ENCODE assay signal across 24 cellular contexts in genomic region chr4:25814737-25815136, GRCh38. TPM values are rescaled to one million over a fixed set of nuclear protein-coding genes. Genes with fewer than 3 reads are reported as not detected.
DNase-seq lines count a peak whose midpoint lies in the region; ATAC-seq and TF ChIP-seq lines count a peak whose summit lies in the region.
"Had no signal": no experiment of that assay in that cellular context is flagged by ENCODE, and none has a peak within 500 bp of the region (broad histone marks: within the 10 kb centered on the region; RNA-seq: fewer than 3 reads in every experiment).

No MANE protein-coding gene starts in this region.

- WGBS in SK-N-SH (ENCODE audit: low lambda C conversion rate), result 52% methylated on average over 2 of the region's 2 CpGs

- peaks cover 24% of the 10 kb centered on the region for H3K4me1 Mint-ChIP-seq in progenitor cell of endocrine pancreas (ENCODE audit: low read depth)
- H3K4me1 Mint-ChIP-seq: activated naive CD4-positive, alpha-beta T cell treated with anti-CD3 and anti-CD28 coated beads, Interleukin-2, amount 50 U/mL, for 24 hours; activated T-helper 17 cell treated with anti-CD3 and anti-CD28 coated beads, Interleukin-2, amount 50 U/mL, for 72 hours; B cell; immature natural killer cell had no signal

- H3K9me2 ChIP-seq in SK-N-SH, result no peaks in the 10 kb centered on the region

- H3K4me3 Mint-ChIP-seq in progenitor cell of endocrine pancreas (ENCODE audit: low read depth), result no peak overlapping the region
- H3K4me3 Mint-ChIP-seq: activated CD4-positive, alpha-beta memory T cell treated with anti-CD3 and anti-CD28 coated beads for 36 hours; activated naive CD4-positive, alpha-beta T cell treated with anti-CD3 and anti-CD28 coated beads, Interleukin-2, amount 50 U/mL, for 24 hours; activated T-helper 17 cell treated with anti-CD3 and anti-CD28 coated beads, Interleukin-2, amount 50 U/mL, for 72 hours; B cell; immature natural killer cell; nephron had no signal

- peaks cover 67% of the 10 kb centered on the region for H3K4me1 ChIP-seq in ACC112 (ENCODE audit: control insufficient read depth, insufficient read depth, low read length, unreplicated experiment)
- H3K4me1 ChIP-seq in SK-N-SH (ENCODE audit: control insufficient read depth in 1 of 2, insufficient read depth in 2 of 2, low read depth in 1 of 2, low read length in 1 of 2), result peaks cover 0 to 42% of the 10 kb centered on the region in 2 experiments; a peak in 2 of 4 replicates

- no peaks in the 10 kb centered on the region for H3K36me3 ChIP-seq in ACC112 (ENCODE audit: insufficient read depth, low read length)
- no peaks in the 10 kb centered on the region for H3K36me3 ChIP-seq in SK-N-SH (replicated peaks in 1 of 2; ENCODE audit: control insufficient read depth in 1 of 2, insufficient read depth in 2 of 2, low read length in 1 of 2)
- H3K36me3 ChIP-seq: sigmoid colon had no signal

- H2AFZ ChIP-seq in ACC112 (ENCODE audit: low read length, unreplicated experiment) (no peak overlapping the region), SK-N-SH (ENCODE audit: low read depth) (no peak overlapping the region)

- peaks cover 31% of the 10 kb centered on the region for H3K36me3 Mint-ChIP-seq in progenitor cell of endocrine pancreas (ENCODE audit: insufficient read depth)

- no peak for DNase-seq in SK-N-SH
- no peak for DNase-seq in epithelial cell of prostate (ENCODE audit: low read depth, low spot score)
- no peak for DNase-seq in progenitor cell of endocrine pancreas (ENCODE audit: low spot score, unreplicated experiment)
- DNase-seq in EL, result no peak
- DNase-seq in NCI-H2081 treated with DMSO at 0.1 percent for 48 hours (lab: John Stamatoyannopoulos, UW), result no peak
- DNase-seq in NOMO-1 treated with DMSO at 0.1 percent for 48 hours (lab: John Stamatoyannopoulos, UW; ENCODE audit: unreplicated experiment), result no peak
- DNase-seq: activated CD4-positive, alpha-beta memory T cell treated with anti-CD3 and anti-CD28 coated beads for 36 hours; activated CD8-positive, alpha-beta memory T cell treated with anti-CD3 and anti-CD28 coated beads, Interleukin-2, amount 50 U/mL, for 48 hours; DND-41; foreskin fibroblast; immature natural killer cell; NCI-H1417; NCI-H2081; NCI-H82; sigmoid colon had no signal

- no peaks in the 10 kb centered on the region for H3K79me2 ChIP-seq in ACC112 (ENCODE audit: control insufficient read depth, insufficient read depth, low read length, unreplicated experiment)
- no peaks in the 10 kb centered on the region for H3K79me2 ChIP-seq in SK-N-SH (ENCODE audit: insufficient read depth)

- H3K4me2 ChIP-seq in SK-N-SH, result peak overlapping the region; percentile 55

- H3K9ac ChIP-seq in SK-N-SH, result peak overlapping the region; percentile 44; the same call in 1 of the 2 replicates

- H3K27ac ChIP-seq in ACC112 (ENCODE audit: low read depth, low read length), result peak overlapping the region; percentile 66
- H3K27ac ChIP-seq in SK-N-SH (ENCODE audit: low read depth in 2 of 2, low read length in 1 of 2), result peak overlapping the region in 1 of 2 experiments; percentile 78; a peak in 2 of 4 replicates
- H3K27ac ChIP-seq in epithelial cell of prostate, result peak overlapping the region; percentile 86

- no peaks in the 10 kb centered on the region for H3K9me3 ChIP-seq in SK-N-SH
- H3K9me3 ChIP-seq: sigmoid colon had no signal

- H3K4me3 ChIP-seq in ACC112 (ENCODE audit: low read depth, low read length), result peak overlapping the region; percentile 4; the same call in 1 of the 2 replicates
- H3K4me3 ChIP-seq in SK-N-SH (ENCODE audit: low read depth in 2 of 2, low read length in 1 of 2), result no peak overlapping the region
- H3K4me3 ChIP-seq: dorsolateral prefrontal cortex, sigmoid colon had no signal

- TF ChIP-seq EP300 in SK-N-SH (IDR thresholded peaks at IDR 0.05; ENCODE audit: borderline replicate concordance in 1 of 2, low read depth in 1 of 2, low read length in 1 of 2), result no peak

- no peaks in the 10 kb centered on the region for H3K27me3 Mint-ChIP-seq in progenitor cell of endocrine pancreas
- H3K27me3 Mint-ChIP-seq: activated CD4-positive, alpha-beta memory T cell treated with anti-CD3 and anti-CD28 coated beads for 36 hours; activated naive CD4-positive, alpha-beta T cell treated with anti-CD3 and anti-CD28 coated beads, Interleukin-2, amount 50 U/mL, for 24 hours; activated T-helper 17 cell treated with anti-CD3 and anti-CD28 coated beads, Interleukin-2, amount 50 U/mL, for 72 hours; B cell had no signal

- TF ChIP-seq CTCF in SK-N-SH (IDR thresholded peaks at IDR 0.05) (no peak), progenitor cell of endocrine pancreas (IDR thresholded peaks at IDR 0.05; ENCODE audit: unreplicated experiment) (no peak)

- CTCF ChIA-PET in SK-N-SH (lab: Yijun Ruan, JAX), result interaction anchor here (1.0 kb wide), 1 partner anchor 23 kb away, joined by 4 read pairs; no protein-coding TSS in a partner anchor

- H3K27ac Mint-ChIP-seq in progenitor cell of endocrine pancreas, result peak overlapping the region; percentile 64
- H3K27ac Mint-ChIP-seq: activated CD4-positive, alpha-beta memory T cell treated with anti-CD3 and anti-CD28 coated beads for 36 hours; activated naive CD4-positive, alpha-beta T cell treated with anti-CD3 and anti-CD28 coated beads, Interleukin-2, amount 50 U/mL, for 24 hours; activated T-helper 17 cell treated with anti-CD3 and anti-CD28 coated beads, Interleukin-2, amount 50 U/mL, for 72 hours; B cell; immature natural killer cell had no signal

- POLR2A ChIA-PET in SK-N-SH (lab: Yijun Ruan, JAX), result no interaction called here

- no peak for TF ChIP-seq RAD21 in SK-N-SH (IDR thresholded peaks at IDR 0.05; ENCODE audit: low read length)

- no peaks in the 10 kb centered on the region for H4K20me1 ChIP-seq in SK-N-SH (ENCODE audit: insufficient read depth)

- no peak for ATAC-seq in GM21447 (IDR thresholded peaks at IDR 0.05; ENCODE audit: unreplicated experiment)
- ATAC-seq: activated T-helper 17 cell treated with anti-CD3 and anti-CD28 coated beads, Interleukin-2, amount 50 U/mL, for 72 hours; HCT116; Right ventricle myocardium inferior had no signal

- peaks cover 38% of the 10 kb centered on the region for H3F3A ChIP-seq in SK-N-SH (replicated peaks; ENCODE audit: insufficient read depth)

- no peaks in the 10 kb centered on the region for H3K9me3 Mint-ChIP-seq in progenitor cell of endocrine pancreas (ENCODE audit: low read depth)
- H3K9me3 Mint-ChIP-seq: activated CD4-positive, alpha-beta memory T cell treated with anti-CD3 and anti-CD28 coated beads for 36 hours; activated naive CD4-positive, alpha-beta T cell treated with anti-CD3 and anti-CD28 coated beads, Interleukin-2, amount 50 U/mL, for 24 hours; activated T-helper 17 cell treated with anti-CD3 and anti-CD28 coated beads, Interleukin-2, amount 50 U/mL, for 72 hours; immature natural killer cell; nephron had no signal

- H3K27me3 ChIP-seq in ACC112 (ENCODE audit: insufficient read depth, low read length) (no peaks in the 10 kb centered on the region), SK-N-SH (ENCODE audit: insufficient read depth) (no peaks in the 10 kb centered on the region)
- H3K27me3 ChIP-seq: dorsolateral prefrontal cortex, sigmoid colon had no signal

TF ChIP-seq in SK-N-SH, 30 proteins besides CTCF, POLR2A, EP300 and RAD21:
- TF ChIP-seq YY1 (IDR thresholded peaks at IDR 0.05; ENCODE audit: low read depth) (no peak), SMC3 (IDR thresholded peaks at IDR 0.05; ENCODE audit: low read depth, low read length) (no peak), RXRA (IDR thresholded peaks at IDR 0.05; ENCODE audit: borderline replicate concordance, low read depth) (no peak), FOXM1 (IDR thresholded peaks at IDR 0.05; ENCODE audit: low read depth) (no peak), ELF1 (IDR thresholded peaks at IDR 0.05) (no peak), MXI1 (IDR thresholded peaks at IDR 0.05; ENCODE audit: low read depth, low read length) (no peak), TAF1 (IDR thresholded peaks at IDR 0.05; ENCODE audit: borderline replicate concordance, low read depth, low read length) (no peak), NRF1 (IDR thresholded peaks at IDR 0.05; ENCODE audit: low read depth, low read length) (no peak), MAX (IDR thresholded peaks at IDR 0.05; ENCODE audit: low read depth) (no peak), GATA2 (CRISPR knock-in tag; IDR thresholded peaks at IDR 0.05) (no peak), EZH2phosphoT487 (IDR thresholded peaks at IDR 0.05; ENCODE audit: borderline replicate concordance, low read depth) (no peak), FOXJ3 (CRISPR knock-in tag; IDR thresholded peaks at IDR 0.05) (no peak), CHD2 (IDR thresholded peaks at IDR 0.05; ENCODE audit: low read length, partially characterized antibody) (no peak), SIN3A (IDR thresholded peaks at IDR 0.05; ENCODE audit: borderline replicate concordance, low read depth, low read length) (no peak), JUND (IDR thresholded peaks at IDR 0.05) (no peak)
TF ChIP-seq in SK-N-SH: peak in this region for 0.

RNA-seq across cellular contexts. Expression of gene SEL1L3, which starts 48.1 kb away (rescaled TPM):
- 2.2 and 3.7 TPM in 2 replicates for polyA plus RNA-seq in SK-N-SH (2012; rRNA removed)
- 3.8 and 4.1 TPM in 2 replicates for polyA plus RNA-seq in SK-N-SH (2012; cell fraction: cytosol; rRNA removed)
- polyA plus RNA-seq in SK-N-SH (2012; cell fraction: nucleus; rRNA removed), result 1.8 and 3.8 TPM in 2 replicates
- 61.3 and 62.7 TPM in 2 replicates for total RNA-seq in progenitor cell of endocrine pancreas
